In the genomic region with DNA sequence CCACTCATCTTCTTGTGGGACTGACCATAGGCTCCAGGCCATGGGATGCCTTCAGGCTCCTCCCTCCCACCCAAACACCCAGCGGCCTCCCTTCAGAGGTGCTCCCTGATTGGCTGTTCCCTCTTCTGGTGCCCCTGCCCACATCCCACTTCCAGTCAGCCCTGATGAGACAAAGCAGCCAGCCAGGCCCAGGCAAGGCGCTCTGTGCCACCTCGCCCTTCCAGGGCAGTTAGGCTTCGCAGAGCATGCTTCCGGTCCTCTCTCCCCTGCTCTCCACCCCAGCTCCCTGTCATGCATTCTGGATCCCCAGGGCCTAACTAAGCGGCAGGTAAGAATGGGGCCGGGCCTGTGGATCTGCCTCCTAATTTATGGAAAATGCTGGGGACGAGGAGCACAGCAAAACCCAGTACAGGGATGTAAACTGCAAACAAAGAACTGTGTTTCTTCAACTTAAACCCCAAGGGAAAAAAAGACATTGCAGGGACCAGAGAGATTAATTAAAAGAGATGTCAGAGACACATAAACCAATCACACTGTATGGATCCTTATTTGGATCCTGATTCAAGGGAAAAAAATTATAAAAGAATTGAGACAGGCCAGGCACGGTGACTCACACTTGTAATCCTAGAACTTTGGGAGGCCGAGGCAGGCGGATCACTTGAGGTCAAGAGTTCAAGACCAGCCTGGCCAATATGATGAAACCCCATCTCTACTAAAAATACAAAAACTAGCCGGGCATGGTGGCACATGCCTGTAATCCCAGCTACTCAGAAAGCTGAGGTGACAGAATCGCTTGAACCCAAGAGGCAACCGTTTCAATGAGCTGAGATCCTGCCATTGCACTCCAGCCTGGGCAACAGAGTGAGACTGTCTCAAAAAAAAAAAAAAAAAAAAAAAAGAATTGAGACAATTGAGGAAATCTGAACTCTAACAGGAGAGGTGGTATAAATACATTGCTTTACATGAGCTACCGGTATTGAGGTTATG, we compare ENCODE assay signal across 11 cellular contexts. TPM values are rescaled to one million over a fixed set of nuclear protein-coding genes. Genes with fewer than 3 reads are reported as not detected.
A peak's percentile ranks its signal among the peaks of the same experiment; 100 is the strongest.
DNase-seq lines count a peak whose midpoint lies in the region; ATAC-seq and TF ChIP-seq lines count a peak whose summit lies in the region.
"Had no signal": no experiment of that assay in that cellular context is flagged by ENCODE, and none has a peak within 500 bp of the region (broad histone marks: within the 10 kb centered on the region; RNA-seq: fewer than 3 reads in every experiment).

No MANE protein-coding gene starts in this region.

- H3K18ac ChIP-seq in IMR-90 (ENCODE audit: low read depth, low read length) = peak overlapping the region; percentile 99

- no TSS peak for BruUV-seq in IMR-90 (replicated peaks; lab: Mats Ljungman, UMichigan)

- H2AK9ac ChIP-seq in IMR-90 (replicated peaks; ENCODE audit: low read depth, low read length, poor library complexity) = peak overlapping the region; percentile 99

- H3K4me1 Mint-ChIP-seq in nephron progenitor cell = peaks cover 42% of the 10 kb centered on the region
- H3K4me1 Mint-ChIP-seq in progenitor cell of endocrine pancreas (ENCODE audit: low read depth) = peaks cover 13% of the 10 kb centered on the region

- H3K27ac ChIP-seq in BLaER1 (no peak overlapping the region), IMR-90 (ENCODE audit: insufficient read depth, low read length) (peak overlapping the region; percentile 99)

- H3K36me3 Mint-ChIP-seq in nephron progenitor cell (ENCODE audit: low read depth) (peaks cover 71% of the 10 kb centered on the region), progenitor cell of endocrine pancreas (ENCODE audit: insufficient read depth) (peaks cover 49% of the 10 kb centered on the region)

- peak overlapping the region; percentile 97 to 98 for H4K8ac ChIP-seq in IMR-90 (ENCODE audit: low read depth in 2 of 2, low read length in 2 of 2)

- H3K4me3 Mint-ChIP-seq in nephron progenitor cell (no peak overlapping the region), progenitor cell of endocrine pancreas (ENCODE audit: low read depth) (no peak overlapping the region)
- H3K4me3 Mint-ChIP-seq: stimulated activated naive CD8-positive, alpha-beta T cell treated with anti-CD3 and anti-CD28 coated beads, Interleukin-15, amount 100 ng/mL, for 72 hours had no signal

- H2AK5ac ChIP-seq in IMR-90 (ENCODE audit: low read depth, low read length) = peak overlapping the region; percentile 100

- H3K79me1 ChIP-seq in IMR-90 (ENCODE audit: low read depth in 1 of 2, low read length in 2 of 2) = peaks cover 54 to 88% of the 10 kb centered on the region in 2 experiments

- peak; percentile 91 for ATAC-seq in IMR-90 (ENCODE audit: low read depth)
- no peak for ATAC-seq in mucosa of descending colon
- ATAC-seq: right cardiac atrium; stimulated activated naive CD8-positive, alpha-beta T cell treated with anti-CD3 and anti-CD28 coated beads, Interleukin-15, amount 100 ng/mL, for 72 hours had no signal

- peak overlapping the region; percentile 99 for H2BK5ac ChIP-seq in IMR-90 (ENCODE audit: low read depth, low read length, poor library complexity, severe bottlenecking)

- H3K9me3 ChIP-seq in BLaER1 (no peaks in the 10 kb centered on the region), IMR-90 (ENCODE audit: control insufficient read depth, insufficient read depth, low read length) (no peaks in the 10 kb centered on the region), mucosa of descending colon (no peaks in the 10 kb centered on the region)

- H3K9ac ChIP-seq in BLaER1 = no peak overlapping the region
- H3K9ac ChIP-seq in IMR-90 (ENCODE audit: low read depth, low read length) = peak overlapping the region; percentile 71

- peak overlapping the region; percentile 98 for H2BK20ac ChIP-seq in IMR-90 (ENCODE audit: low read depth, low read length)

- DNase-seq in IMR-90 (peak; percentile 93), dedifferentiated amniotic fluid mesenchymal stem cell (ENCODE audit: extremely low spot score) (peak; percentile 79), nephron progenitor cell (no peak), mucosa of descending colon (no peak), putamen (ENCODE audit: low spot score) (no peak), NCI-H1092 treated with DMSO at 0.1 percent for 48 hours (lab: John Stamatoyannopoulos, UW) (no peak), progenitor cell of endocrine pancreas (ENCODE audit: low spot score, unreplicated experiment) (no peak)
- DNase-seq: NCI-H1930; stimulated activated naive CD8-positive, alpha-beta T cell treated with anti-CD3 and anti-CD28 coated beads, Interleukin-15, amount 100 ng/mL, for 72 hours had no signal

- H3K27ac Mint-ChIP-seq in nephron progenitor cell = peak overlapping the region; percentile 87
- no peak overlapping the region for H3K27ac Mint-ChIP-seq in progenitor cell of endocrine pancreas
- H3K27ac Mint-ChIP-seq: stimulated activated naive CD8-positive, alpha-beta T cell treated with anti-CD3 and anti-CD28 coated beads, Interleukin-15, amount 100 ng/mL, for 72 hours had no signal

- H3K14ac ChIP-seq in IMR-90 (replicated peaks; ENCODE audit: low read depth, low read length) = peak overlapping the region; percentile 98

- H3K9me1 ChIP-seq in IMR-90 (ENCODE audit: insufficient read depth, low read length) = peaks cover 47% of the 10 kb centered on the region

- H3K4me2 ChIP-seq in BLaER1 (peak overlapping the region; percentile 26; the same call in 1 of the 2 replicates), IMR-90 (ENCODE audit: low read depth, low read length) (peak overlapping the region; percentile 16)

- TF ChIP-seq CTCF in IMR-90 (conservative IDR thresholded peaks at IDR 0.05; ENCODE audit: low read depth, low read length) (no peak), nephron progenitor cell (IDR thresholded peaks at IDR 0.05) (no peak), mucosa of descending colon (IDR thresholded peaks at IDR 0.05) (no peak), progenitor cell of endocrine pancreas (IDR thresholded peaks at IDR 0.05; ENCODE audit: unreplicated experiment) (no peak)

- in situ Hi-C loops in IMR-90 (cut with MboI; ENCODE audit: low sequenced_read_pairs) = no loop called here

- dilution Hi-C loops in IMR-90 (cut with HindIII; ENCODE audit: low sequenced_read_pairs, unreplicated experiment) = no loop called here

- H3K4me3 ChIP-seq in BLaER1 (no peak overlapping the region), IMR-90 (ENCODE audit: insufficient read depth, low read depth, low read length) (no peak overlapping the region), mucosa of descending colon (no peak overlapping the region)

- H3K27me3 ChIP-seq in BLaER1 (no peaks in the 10 kb centered on the region), IMR-90 (ENCODE audit: control insufficient read depth, insufficient read depth, low read length) (no peaks in the 10 kb centered on the region)

- H3K27me3 Mint-ChIP-seq in nephron progenitor cell (ENCODE audit: low read depth, poor library complexity) (no peaks in the 10 kb centered on the region), progenitor cell of endocrine pancreas (no peaks in the 10 kb centered on the region)
- H3K27me3 Mint-ChIP-seq: stimulated activated naive CD8-positive, alpha-beta T cell treated with anti-CD3 and anti-CD28 coated beads, Interleukin-15, amount 100 ng/mL, for 72 hours had no signal

- CTCF ChIA-PET in IMR-90 (lab: Yijun Ruan, JAX) = interaction anchor here (0.7 kb wide), 1 partner anchor 9 kb away, joined by 3 read pairs; no protein-coding TSS in a partner anchor

- TF ChIP-seq RAD21 in IMR-90 (IDR thresholded peaks at IDR 0.05; ENCODE audit: low read length) = no peak

- H4K5ac ChIP-seq in IMR-90 (ENCODE audit: low read depth, low read length) = peak overlapping the region; percentile 96

- peak overlapping the region; percentile 99 for H4K91ac ChIP-seq in IMR-90 (ENCODE audit: insufficient read depth, low read depth, low read length)

- peaks cover 100% of the 10 kb centered on the region for H4K20me1 ChIP-seq in BLaER1
- no peaks in the 10 kb centered on the region for H4K20me1 ChIP-seq in IMR-90 (ENCODE audit: insufficient read depth, low read length)

- H3K36me3 ChIP-seq in BLaER1 (peaks cover 88% of the 10 kb centered on the region), IMR-90 (ENCODE audit: control insufficient read depth, insufficient read depth, low read length) (peaks cover 62% of the 10 kb centered on the region), mucosa of descending colon (ENCODE audit: low read depth) (peaks cover 11% of the 10 kb centered on the region)

- peak overlapping the region; percentile 96 for H3K23ac ChIP-seq in IMR-90 (ENCODE audit: low read depth, low read length)

- peak overlapping the region; percentile 100 for H3K4ac ChIP-seq in IMR-90 (ENCODE audit: low read depth, low read length)

- POLR2A ChIA-PET in IMR-90 (lab: Charles Lee; ENCODE audit: unreplicated experiment) = no interaction called here

- WGBS in IMR-90 (ENCODE audit: extremely low coverage in 2 of 2, insufficient read length in 1 of 2), 2 experiments = 50% methylated on average over 2 of the region's 15 CpGs; no CpG with 5 or more reads in 1 of the 2 experiments

- peak overlapping the region; percentile 99 for H2BK15ac ChIP-seq in IMR-90 (ENCODE audit: low read depth, low read length)

- intact Hi-C loops in IMR-90 (cut with micrococcal nuclease) = no loop called here
- intact Hi-C loops in mucosa of descending colon (cut with DNase I, micrococcal nuclease) = no loop called here

- H3K9me3 Mint-ChIP-seq in nephron progenitor cell (no peaks in the 10 kb centered on the region), progenitor cell of endocrine pancreas (ENCODE audit: low read depth) (no peaks in the 10 kb centered on the region)
- H3K9me3 Mint-ChIP-seq: stimulated activated naive CD8-positive, alpha-beta T cell treated with anti-CD3 and anti-CD28 coated beads, Interleukin-15, amount 100 ng/mL, for 72 hours had no signal

- peaks cover 33% of the 10 kb centered on the region for H3K4me1 ChIP-seq in BLaER1
- peaks cover 27% of the 10 kb centered on the region for H3K4me1 ChIP-seq in IMR-90 (ENCODE audit: control insufficient read depth, insufficient read depth, low read length)
- peaks cover 20% of the 10 kb centered on the region for H3K4me1 ChIP-seq in mucosa of descending colon (ENCODE audit: low read depth)

- peak overlapping the region; percentile 74 for H2AFZ ChIP-seq in IMR-90 (replicated peaks; ENCODE audit: low read length, poor library complexity)

- H3K56ac ChIP-seq in IMR-90 (ENCODE audit: extremely low read depth, insufficient read depth, low read length) = peak overlapping the region; percentile 81

- H2BK120ac ChIP-seq in IMR-90 (ENCODE audit: low read depth, low read length) = peak overlapping the region; percentile 96

- TF ChIP-seq POLR2A in IMR-90 (IDR thresholded peaks at IDR 0.05; ENCODE audit: low read depth, low read length) = no peak

RNA-seq across cellular contexts. Expression of gene ZDHHC7, which starts 26.0 kb away (rescaled TPM):
- total RNA-seq in IMR-90 (2012; rRNA removed) (80.1 and 81.1 TPM in 2 replicates), mucosa of descending colon (10 to 100 TPM; 69.8 to 96.1 (median 78.7) TPM), progenitor cell of endocrine pancreas (67.3 TPM in 2 replicates)
- 97.1 and 104 TPM in 2 replicates for polyA plus RNA-seq in IMR-90 (2012; rRNA removed)
- polyA plus RNA-seq in IMR-90 (2012; cell fraction: cytosol; rRNA removed) = 86.7 and 88.8 TPM in 2 replicates
- polyA plus RNA-seq in IMR-90 (2012; cell fraction: nucleus; rRNA removed; ENCODE audit: low replicate concordance) = 63.2 and 114 TPM in 2 replicates

RNA-seq across cellular contexts. Expression of gene KIAA0513, which starts 42.2 kb away (rescaled TPM):
- total RNA-seq in IMR-90 (2012; rRNA removed) = 9.5 and 10.3 TPM in 2 replicates
- polyA plus RNA-seq in IMR-90 (2012; rRNA removed) = 9.5 and 11.4 TPM in 2 replicates
- polyA plus RNA-seq in IMR-90 (2012; cell fraction: cytosol; rRNA removed) = 5.7 and 7.2 TPM in 2 replicates
- polyA plus RNA-seq in IMR-90 (2012; cell fraction: nucleus; rRNA removed; ENCODE audit: low replicate concordance) = 10.8 and 15.5 TPM in 2 replicates
- 10 to 100 TPM; 31.9 to 36.5 (median 33.5) TPM for total RNA-seq in mucosa of descending colon
- total RNA-seq in progenitor cell of endocrine pancreas = 15.2 and 16.3 TPM in 2 replicates

Comparison
In these comparisons a context has a peak if more than half of its experiments do, and no peak if none do; other contexts are left out.
1. DNase-seq: peak in IMR-90 (single experiment) and dedifferentiated amniotic fluid mesenchymal stem cell (single experiment); none in nephron progenitor cell (single experiment), mucosa of descending colon (0 of 3), putamen (single experiment), NCI-H1092 treated with DMSO at 0.1 percent for 48 hours (single experiment) and progenitor cell of endocrine pancreas (single experiment).